Comparison of ENCODE assay signal across 2 cellular contexts in genomic region chr12:47082283-47082962, GRCh38.
TF ChIP-seq lines count a peak whose summit lies in the region.

No MANE protein-coding gene starts in this region.

TF ChIP-seq in A549, 52 proteins besides CTCF, POLR2A, EP300 and RAD21 (continued from another document):
- TF ChIP-seq, protein P1, sequence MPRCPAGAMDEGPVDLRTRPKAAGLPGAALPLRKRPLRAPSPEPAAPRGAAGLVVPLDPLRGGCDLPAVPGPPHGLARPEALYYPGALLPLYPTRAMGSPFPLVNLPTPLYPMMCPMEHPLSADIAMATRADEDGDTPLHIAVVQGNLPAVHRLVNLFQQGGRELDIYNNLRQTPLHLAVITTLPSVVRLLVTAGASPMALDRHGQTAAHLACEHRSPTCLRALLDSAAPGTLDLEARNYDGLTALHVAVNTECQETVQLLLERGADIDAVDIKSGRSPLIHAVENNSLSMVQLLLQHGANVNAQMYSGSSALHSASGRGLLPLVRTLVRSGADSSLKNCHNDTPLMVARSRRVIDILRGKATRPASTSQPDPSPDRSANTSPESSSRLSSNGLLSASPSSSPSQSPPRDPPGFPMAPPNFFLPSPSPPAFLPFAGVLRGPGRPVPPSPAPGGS (IDR thresholded peaks at IDR 0.05): peak; percentile 86; the same call in 2 of the 3 replicates
- TF ChIP-seq, protein P2, sequence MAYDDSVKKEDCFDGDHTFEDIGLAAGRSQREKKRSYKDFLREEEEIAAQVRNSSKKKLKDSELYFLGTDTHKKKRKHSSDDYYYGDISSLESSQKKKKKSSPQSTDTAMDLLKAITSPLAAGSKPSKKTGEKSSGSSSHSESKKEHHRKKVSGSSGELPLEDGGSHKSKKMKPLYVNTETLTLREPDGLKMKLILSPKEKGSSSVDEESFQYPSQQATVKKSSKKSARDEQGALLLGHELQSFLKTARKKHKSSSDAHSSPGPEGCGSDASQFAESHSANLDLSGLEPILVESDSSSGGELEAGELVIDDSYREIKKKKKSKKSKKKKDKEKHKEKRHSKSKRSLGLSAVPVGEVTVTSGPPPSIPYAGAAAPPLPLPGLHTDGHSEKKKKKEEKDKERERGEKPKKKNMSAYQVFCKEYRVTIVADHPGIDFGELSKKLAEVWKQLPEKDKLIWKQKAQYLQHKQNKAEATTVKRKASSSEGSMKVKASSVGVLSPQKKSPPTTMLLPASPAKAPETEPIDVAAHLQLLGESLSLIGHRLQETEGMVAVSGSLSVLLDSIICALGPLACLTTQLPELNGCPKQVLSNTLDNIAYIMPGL (CRISPR knock-in tag; IDR thresholded peaks at IDR 0.05; ENCODE audit: borderline replicate concordance): 0 out of 2 replicates have a peak, but pooled peaks have one; percentile 21
- TF ChIP-seq ZFP36 (IDR thresholded peaks at IDR 0.05; ENCODE audit: borderline replicate concordance, partially characterized antibody): no peak
- peak in 1 of 2 experiments; percentile 92; a peak in 2 of 5 replicates for TF ChIP-seq JUN (IDR thresholded peaks at IDR 0.05)
- TF ChIP-seq HOXB13 (CRISPR knock-in tag; IDR thresholded peaks at IDR 0.05; ENCODE audit: low read depth): peak; percentile 41; the same call in 1 of the 2 replicates
- TF ChIP-seq, protein P3, sequence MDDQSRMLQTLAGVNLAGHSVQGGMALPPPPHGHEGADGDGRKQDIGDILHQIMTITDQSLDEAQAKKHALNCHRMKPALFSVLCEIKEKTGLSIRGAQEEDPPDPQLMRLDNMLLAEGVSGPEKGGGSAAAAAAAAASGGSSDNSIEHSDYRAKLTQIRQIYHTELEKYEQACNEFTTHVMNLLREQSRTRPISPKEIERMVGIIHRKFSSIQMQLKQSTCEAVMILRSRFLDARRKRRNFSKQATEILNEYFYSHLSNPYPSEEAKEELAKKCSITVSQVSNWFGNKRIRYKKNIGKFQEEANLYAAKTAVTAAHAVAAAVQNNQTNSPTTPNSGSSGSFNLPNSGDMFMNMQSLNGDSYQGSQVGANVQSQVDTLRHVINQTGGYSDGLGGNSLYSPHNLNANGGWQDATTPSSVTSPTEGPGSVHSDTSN (IDR thresholded peaks at IDR 0.05): no peak
- no peak for TF ChIP-seq NFE2L2 (conservative IDR thresholded peaks at IDR 0.05; ENCODE audit: low read length)
- TF ChIP-seq ZSCAN20 (CRISPR knock-in tag; IDR thresholded peaks at IDR 0.05): 0 out of 2 replicates have a peak, but pooled peaks have one; percentile 17
- TF ChIP-seq, protein P4, sequence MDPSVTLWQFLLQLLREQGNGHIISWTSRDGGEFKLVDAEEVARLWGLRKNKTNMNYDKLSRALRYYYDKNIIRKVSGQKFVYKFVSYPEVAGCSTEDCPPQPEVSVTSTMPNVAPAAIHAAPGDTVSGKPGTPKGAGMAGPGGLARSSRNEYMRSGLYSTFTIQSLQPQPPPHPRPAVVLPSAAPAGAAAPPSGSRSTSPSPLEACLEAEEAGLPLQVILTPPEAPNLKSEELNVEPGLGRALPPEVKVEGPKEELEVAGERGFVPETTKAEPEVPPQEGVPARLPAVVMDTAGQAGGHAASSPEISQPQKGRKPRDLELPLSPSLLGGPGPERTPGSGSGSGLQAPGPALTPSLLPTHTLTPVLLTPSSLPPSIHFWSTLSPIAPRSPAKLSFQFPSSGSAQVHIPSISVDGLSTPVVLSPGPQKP (IDR thresholded peaks at IDR 0.05; ENCODE audit: low read depth, low read length): no peak
- TF ChIP-seq HOXA7 (CRISPR knock-in tag; IDR thresholded peaks at IDR 0.05): peak; percentile 85
- peak; percentile 65; the same call in 1 of the 2 replicates for TF ChIP-seq TFCP2L1 (CRISPR knock-in tag; IDR thresholded peaks at IDR 0.05)
- 0 out of 2 replicates have a peak, but pooled peaks have one; percentile 64 for TF ChIP-seq ZNF302 (CRISPR knock-in tag; IDR thresholded peaks at IDR 0.05)
- no peak for TF ChIP-seq HOXB5 (CRISPR knock-in tag; IDR thresholded peaks at IDR 0.05)
- no peak for TF ChIP-seq CHD4 (IDR thresholded peaks at IDR 0.05; ENCODE audit: borderline replicate concordance)
- TF ChIP-seq FOSB (CRISPR knock-in tag; IDR thresholded peaks at IDR 0.05): peak; percentile 86; the same call in 1 of the 2 replicates

TF ChIP-seq in HEK293, 187 proteins besides CTCF, POLR2A, EP300 and RAD21:
- TF ChIP-seq, protein P5, sequence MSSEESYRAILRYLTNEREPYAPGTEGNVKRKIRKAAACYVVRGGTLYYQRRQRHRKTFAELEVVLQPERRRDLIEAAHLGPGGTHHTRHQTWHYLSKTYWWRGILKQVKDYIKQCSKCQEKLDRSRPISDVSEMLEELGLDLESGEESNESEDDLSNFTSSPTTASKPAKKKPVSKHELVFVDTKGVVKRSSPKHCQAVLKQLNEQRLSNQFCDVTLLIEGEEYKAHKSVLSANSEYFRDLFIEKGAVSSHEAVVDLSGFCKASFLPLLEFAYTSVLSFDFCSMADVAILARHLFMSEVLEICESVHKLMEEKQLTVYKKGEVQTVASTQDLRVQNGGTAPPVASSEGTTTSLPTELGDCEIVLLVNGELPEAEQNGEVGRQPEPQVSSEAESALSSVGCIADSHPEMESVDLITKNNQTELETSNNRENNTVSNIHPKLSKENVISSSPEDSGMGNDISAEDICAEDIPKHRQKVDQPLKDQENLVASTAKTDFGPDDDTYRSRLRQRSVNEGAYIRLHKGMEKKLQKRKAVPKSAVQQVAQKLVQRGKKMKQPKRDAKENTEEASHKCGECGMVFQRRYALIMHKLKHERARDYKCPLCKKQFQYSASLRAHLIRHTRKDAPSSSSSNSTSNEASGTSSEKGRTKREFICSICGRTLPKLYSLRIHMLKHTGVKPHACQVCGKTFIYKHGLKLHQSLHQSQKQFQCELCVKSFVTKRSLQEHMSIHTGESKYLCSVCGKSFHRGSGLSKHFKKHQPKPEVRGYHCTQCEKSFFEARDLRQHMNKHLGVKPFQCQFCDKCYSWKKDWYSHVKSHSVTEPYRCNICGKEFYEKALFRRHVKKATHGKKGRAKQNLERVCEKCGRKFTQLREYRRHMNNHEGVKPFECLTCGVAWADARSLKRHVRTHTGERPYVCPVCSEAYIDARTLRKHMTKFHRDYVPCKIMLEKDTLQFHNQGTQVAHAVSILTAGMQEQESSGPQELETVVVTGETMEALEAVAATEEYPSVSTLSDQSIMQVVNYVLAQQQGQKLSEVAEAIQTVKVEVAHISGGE (tag by site-specific recombination; conservative IDR thresholded peaks at IDR 0.05; ENCODE audit: low read depth): no peak
- no peak for TF ChIP-seq AEBP2 (tag by site-specific recombination; IDR thresholded peaks at IDR 0.05; ENCODE audit: borderline replicate concordance)
- TF ChIP-seq ZEB2 (tag by site-specific recombination; IDR thresholded peaks at IDR 0.05): peak; percentile 77; the same call in 1 of the 2 replicates
- TF ChIP-seq ZNF274 (IDR thresholded peaks at IDR 0.05; ENCODE audit: low read length): no peak
- TF ChIP-seq ZNF274 (tag by site-specific recombination; IDR thresholded peaks at IDR 0.05; ENCODE audit: borderline replicate concordance): no peak
- TF ChIP-seq ZNF292 (tag by site-specific recombination; IDR thresholded peaks at IDR 0.05; ENCODE audit: borderline replicate concordance, low read depth): no peak
- no peak for TF ChIP-seq ZNF626 (tag by site-specific recombination; IDR thresholded peaks at IDR 0.05)
